In the genomic region with DNA sequence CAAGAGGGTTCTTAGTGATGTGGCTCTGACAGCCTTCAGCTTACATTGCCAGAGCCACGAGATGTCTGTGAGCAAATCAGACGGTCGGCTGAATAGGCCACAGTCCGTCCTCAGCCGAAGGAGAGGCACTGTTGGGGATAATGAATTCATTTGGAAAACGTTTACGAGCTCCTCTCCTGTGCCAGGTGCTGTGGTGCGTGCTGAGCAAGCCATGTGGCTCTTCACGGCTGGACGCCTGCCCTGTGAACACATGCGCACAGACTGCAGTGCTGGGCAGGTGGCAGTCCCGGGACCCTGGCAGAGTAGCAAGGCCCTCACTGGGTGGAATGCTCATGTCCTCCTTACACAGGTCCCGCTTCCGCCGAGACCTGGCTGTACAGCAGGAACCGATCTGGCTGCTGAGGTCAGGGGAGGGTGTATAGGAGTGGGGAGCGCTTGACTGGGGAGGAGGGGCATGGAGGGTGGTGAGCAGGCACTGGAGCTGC, we compare ENCODE assay signal across 9 cellular contexts. TPM values are rescaled to one million over a fixed set of nuclear protein-coding genes. Genes with fewer than 3 reads are reported as not detected.
DNase-seq lines count a peak whose midpoint lies in the region; ATAC-seq and TF ChIP-seq lines count a peak whose summit lies in the region.
"Had no signal": no experiment of that assay in that cellular context is flagged by ENCODE, and none has a peak within 500 bp of the region (broad histone marks: within the 10 kb centered on the region; RNA-seq: fewer than 3 reads in every experiment).

No MANE protein-coding gene starts in this region.

- peak overlapping the region; percentile 88 to 89 for H3K27ac Mint-ChIP-seq in natural killer cell

- no peaks in the 10 kb centered on the region for H3K9me3 Mint-ChIP-seq in natural killer cell

- H3K9me3 ChIP-seq in breast epithelium (no peaks in the 10 kb centered on the region), vagina (no peaks in the 10 kb centered on the region)

- H3K4me1 ChIP-seq in breast epithelium = peaks cover 0 to 7% of the 10 kb centered on the region in 2 donors
- peaks cover 1% of the 10 kb centered on the region for H3K4me1 ChIP-seq in foreskin keratinocyte
- peaks cover 34% of the 10 kb centered on the region for H3K4me1 ChIP-seq in vagina

- no peaks in the 10 kb centered on the region for H3K27me3 ChIP-seq in breast epithelium
- no peaks in the 10 kb centered on the region for H3K27me3 ChIP-seq in foreskin keratinocyte
- H3K27me3 ChIP-seq in vagina = no peaks in the 10 kb centered on the region

- intact Hi-C loops in breast epithelium (cut with DNase I; ENCODE audit: low total_unique reads) (no loop called here), natural killer cell (cut with micrococcal nuclease) (no loop called here), vagina (cut with DNase I) (no loop called here)

- no peak overlapping the region for H3K4me3 Mint-ChIP-seq in natural killer cell

- H3K27me3 Mint-ChIP-seq in natural killer cell (ENCODE audit: low read depth in 2 of 2) = no peaks in the 10 kb centered on the region

- H3K36me3 ChIP-seq in breast epithelium = no peaks in the 10 kb centered on the region
- no peaks in the 10 kb centered on the region for H3K36me3 ChIP-seq in vagina

- ATAC-seq in natural killer cell (no peak), foreskin keratinocyte (no peak)

- peak overlapping the region; percentile 19 to 80 for H3K27ac ChIP-seq in breast epithelium
- H3K27ac ChIP-seq in foreskin keratinocyte = no peak overlapping the region
- no peak overlapping the region for H3K27ac ChIP-seq in vagina

- H3K36me3 Mint-ChIP-seq in natural killer cell = no peaks in the 10 kb centered on the region

- peak; percentile 10 for DNase-seq in DMS153 treated with DMSO at 0.1 percent for 48 hours (lab: John Stamatoyannopoulos, UW; ENCODE audit: unreplicated experiment)
- peak; percentile 52 for DNase-seq in NCI-H2029 treated with DMSO at 0.1 percent for 48 hours (lab: John Stamatoyannopoulos, UW)
- no peak for DNase-seq in breast epithelium (ENCODE audit: low spot score in 2 of 2)
- DNase-seq in natural killer cell = no peak
- no peak for DNase-seq in foreskin keratinocyte
- DNase-seq in vagina (ENCODE audit: extremely low spot score in 2 of 2) = no peak
- DNase-seq in SK-N-DZ (ENCODE audit: low spot score) = no peak
- DNase-seq in stimulated activated CD4-positive, alpha-beta T cell treated with anti-CD3 and anti-CD28 coated beads, Interleukin-4, amount 100 ng/mL, for 1 hour = no peak
- DNase-seq: activated naive CD4-positive, alpha-beta T cell treated with anti-CD3 and anti-CD28 coated beads, Interleukin-2, amount 50 U/mL, for 16 hours had no signal

- TF ChIP-seq POLR2A in breast epithelium (IDR thresholded peaks at IDR 0.05) (no peak), vagina (IDR thresholded peaks at IDR 0.05) (no peak)

- no peak overlapping the region for H3K4me3 ChIP-seq in breast epithelium
- H3K4me3 ChIP-seq in vagina = no peak overlapping the region

- TF ChIP-seq CTCF in breast epithelium (IDR thresholded peaks at IDR 0.05) = no peak
- no peak for TF ChIP-seq CTCF in natural killer cell (IDR thresholded peaks at IDR 0.05)
- no peak for TF ChIP-seq CTCF in foreskin keratinocyte (conservative IDR thresholded peaks at IDR 0.05)
- no peak for TF ChIP-seq CTCF in vagina (IDR thresholded peaks at IDR 0.05)

- H3K4me1 Mint-ChIP-seq in natural killer cell = peaks cover 64 to 76% of the 10 kb centered on the region in 2 donors

RNA-seq across cellular contexts. Expression of a gene that starts 6.8 kb away (rescaled TPM):
- 10 to 100 TPM; 19.0 to 23.6 (median 23.6) TPM for total RNA-seq in breast epithelium
- 10 to 100 TPM; 47.4 to 53.7 (median 53.2) TPM for total RNA-seq in natural killer cell
- 17.5 and 18.7 TPM in 2 replicates for total RNA-seq in foreskin keratinocyte
- polyA plus RNA-seq in foreskin keratinocyte = 21.9 and 23.4 TPM in 2 replicates
- total RNA-seq in vagina = 38.3 TPM
- 6.1 and 11.8 TPM in 2 replicates for polyA plus RNA-seq in SK-N-DZ (2014; cell fraction: cytosol; rRNA removed)
- 5.7 and 8.3 TPM in 2 replicates for polyA plus RNA-seq in SK-N-DZ (2014; cell fraction: nucleus; rRNA removed)

RNA-seq across cellular contexts. Expression of a gene that starts 31.2 kb away (rescaled TPM):
- 10 to 100 TPM; 23.3 to 37.3 (median 26.5) TPM for total RNA-seq in breast epithelium
- total RNA-seq in natural killer cell = 10 to 100 TPM; 50.0 to 71.2 (median 55.6) TPM
- total RNA-seq in foreskin keratinocyte = 18.2 and 19.3 TPM in 2 replicates
- polyA plus RNA-seq in foreskin keratinocyte = 7.1 and 8.1 TPM in 2 replicates
- 37.3 TPM for total RNA-seq in vagina
- polyA plus RNA-seq in SK-N-DZ (2014; cell fraction: cytosol; rRNA removed) = 75.2 and 81.1 TPM in 2 replicates
- polyA plus RNA-seq in SK-N-DZ (2014; cell fraction: nucleus; rRNA removed) = 34.0 and 34.4 TPM in 2 replicates

Comparison
In these comparisons a context has a peak if more than half of its experiments do, and no peak if none do; other contexts are left out.
1. DNase-seq: peak in DMS153 treated with DMSO at 0.1 percent for 48 hours (single experiment) and NCI-H2029 treated with DMSO at 0.1 percent for 48 hours (single experiment); none in breast epithelium (0 of 2), natural killer cell (single experiment), foreskin keratinocyte (0 of 2), vagina (0 of 2), SK-N-DZ (single experiment) and stimulated activated CD4-positive, alpha-beta T cell treated with anti-CD3 and anti-CD28 coated beads, Interleukin-4, amount 100 ng/mL, for 1 hour (single experiment).
2. H3K27ac ChIP-seq: peak in breast epithelium (2 of 2); none in foreskin keratinocyte (single experiment) and vagina (single experiment).